ENCODE assay signal across 10 cellular contexts in the genomic region with DNA sequence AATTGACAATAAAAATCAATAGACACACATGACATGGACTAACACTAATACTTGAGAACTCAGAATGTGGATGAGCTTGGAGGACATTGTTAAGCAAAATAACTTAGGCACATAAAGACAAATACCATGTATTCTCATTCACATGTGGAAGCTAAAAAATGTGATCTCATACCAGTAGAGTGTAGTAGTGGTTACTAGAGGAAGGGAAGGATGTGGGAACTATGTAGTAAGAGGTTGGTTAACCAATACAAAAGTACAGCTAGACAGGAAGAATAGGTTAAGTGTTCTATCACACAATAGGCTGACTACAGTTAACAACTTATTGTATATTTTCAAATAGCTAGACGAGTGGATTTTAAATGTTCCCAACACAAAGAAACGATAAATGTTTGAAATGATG.
DNase-seq lines count a peak whose midpoint lies in the region; ATAC-seq lines count a peak whose summit lies in the region.
"Had no signal": no experiment of that assay in that cellular context is flagged by ENCODE, and none has a peak within 500 bp of the region (broad histone marks: within the 10 kb centered on the region; RNA-seq: fewer than 3 reads in every experiment).

No MANE protein-coding gene starts in this region.

- H3K4me3 ChIP-seq in GM23248, result no peak overlapping the region
- H3K4me3 ChIP-seq: esophagus muscularis mucosa had no signal

- H3K27me3 ChIP-seq in GM23248 (replicated peaks; ENCODE audit: insufficient read depth), result no peaks in the 10 kb centered on the region
- H3K27me3 ChIP-seq: esophagus muscularis mucosa had no signal

- H3K9me3 ChIP-seq in GM23248 (ENCODE audit: low read depth), result no peaks in the 10 kb centered on the region
- H3K9me3 ChIP-seq: esophagus muscularis mucosa had no signal

- H2AFZ ChIP-seq in GM23248, result no peak overlapping the region

- no peaks in the 10 kb centered on the region for H3F3A ChIP-seq in GM23248 (ENCODE audit: insufficient read depth)

- no peaks in the 10 kb centered on the region for H3K79me2 ChIP-seq in GM23248 (ENCODE audit: insufficient read depth)

- no peaks in the 10 kb centered on the region for H3K4me1 ChIP-seq in GM23248 (ENCODE audit: insufficient read depth)
- H3K4me1 ChIP-seq: esophagus muscularis mucosa had no signal

- ATAC-seq in GM18867 (IDR thresholded peaks at IDR 0.05; ENCODE audit: unreplicated experiment) (peak; percentile 57), HG03460 (IDR thresholded peaks at IDR 0.05; ENCODE audit: unreplicated experiment) (no peak)

- no peak overlapping the region for H3K4me2 ChIP-seq in GM23248 (ENCODE audit: unreplicated experiment)

- peak; percentile 2 for DNase-seq in M059J (ENCODE audit: low read depth)
- DNase-seq in astrocyte of the hippocampus (ENCODE audit: low read depth, low spot score), result peak; percentile 21
- peak; percentile 19 for DNase-seq in non-pigmented ciliary epithelial cell (ENCODE audit: low read depth)
- no peak for DNase-seq in GM23248
- DNase-seq in stimulated activated CD4-positive, alpha-beta T cell treated with anti-CD3 and anti-CD28 coated beads, Interleukin-2, amount 100 ng/mL, for 48 hours, result no peak
- DNase-seq: hypothalamus, NCI-H187 had no signal

- no peaks in the 10 kb centered on the region for H3K9me2 ChIP-seq in GM23248 (ENCODE audit: insufficient read depth)

- no peak overlapping the region for H3K27ac ChIP-seq in GM23248
- H3K27ac ChIP-seq: esophagus muscularis mucosa had no signal

- H4K20me1 ChIP-seq in GM23248 (ENCODE audit: insufficient read depth), result no peaks in the 10 kb centered on the region

- in situ Hi-C loops in GM23248 (cut with MboI), result no loop called here

- WGBS in GM23248 (ENCODE audit: low coverage in 1 of 2, low lambda C conversion rate in 2 of 2, missing lambda C conversion rate in 2 of 2), 2 experiments, result 95 to 100% methylated on average over 2 of the region's 2 CpGs

- no peak overlapping the region for H3K9ac ChIP-seq in GM23248

- H3K36me3 ChIP-seq in GM23248 (ENCODE audit: low read depth), result no peaks in the 10 kb centered on the region
- H3K36me3 ChIP-seq: esophagus muscularis mucosa had no signal

Comparison
In these comparisons a context has a peak if more than half of its experiments do, and no peak if none do; other contexts are left out.
1. DNase-seq: peak in M059J (single experiment), astrocyte of the hippocampus (single experiment) and non-pigmented ciliary epithelial cell (single experiment); none in GM23248 (single experiment) and stimulated activated CD4-positive, alpha-beta T cell treated with anti-CD3 and anti-CD28 coated beads, Interleukin-2, amount 100 ng/mL, for 48 hours (0 of 2).